Comparison of ENCODE assay signal across 39 cellular contexts in genomic region chr6:168075787-168076202, GRCh38. TPM values are rescaled to one million over a fixed set of nuclear protein-coding genes. Genes with fewer than 3 reads are reported as not detected.
"Had no signal": no experiment of that assay in that cellular context is flagged by ENCODE, and none has a peak within 500 bp of the region (broad histone marks: within the 10 kb centered on the region; RNA-seq: fewer than 3 reads in every experiment).

No MANE protein-coding gene starts in this region.

- H3K27ac ChIP-seq: adrenal gland, body of pancreas, brain microvascular endothelial cell, breast epithelium, VCaP had no signal

- H3K9me3 Mint-ChIP-seq: activated B cell treated with CpG ODN at 0.5 μM for 24 hours; activated CD4-positive, alpha-beta memory T cell treated with anti-CD3 and anti-CD28 coated beads for 36 hours; activated CD4-positive, alpha-beta T cell treated with anti-CD3 and anti-CD28 coated beads, Interleukin-2, amount 10 ng/mL, durations not matched to agents 24 days and 14 days; activated CD8-positive, alpha-beta T cell treated with anti-CD3 and anti-CD28 coated beads for 36 hours; activated naive CD4-positive, alpha-beta T cell treated with anti-CD3 and anti-CD28 coated beads for 36 hours; activated naive CD4-positive, alpha-beta T cell treated with anti-CD3 and anti-CD28 coated beads, Interleukin-2, amount 50 U/mL, for 72 hours; activated naive CD8-positive, alpha-beta T cell treated with anti-CD3 and anti-CD28 coated beads for 36 hours; activated T-cell treated with anti-CD3 and anti-CD28 coated beads, Interleukin-2, amount 50 U/mL, for 4 hours; activated T-cell treated with anti-CD3 and anti-CD28 coated beads, Interleukin-2, amount 50 U/mL, for 72 hours; activated T-helper 1 cell treated with anti-CD3 and anti-CD28 coated beads, Interleukin-12 subunit alpha, Interleukin-12 subunit beta, Interleukin-2, Interleukin-4 antibody, amounts not matched to agents 30 ng/mL and 10 ng/mL and 1 ng/mL, durations not matched to agents 14 hours and 24 hours and 36 hours; activated T-helper 17 cell treated with anti-CD3 and anti-CD28 coated beads, Interleukin-2, amount 50 U/mL, for 72 hours; T-helper 2 cell treated with Interferon-gamma antibody and Interleukin-4, amounts not matched to agents 5 μg/mL and 100 μg/mL, for 36 hours had no signal

- H3K36me3 ChIP-seq: adrenal gland, brain microvascular endothelial cell, breast epithelium had no signal

- H3K36me3 Mint-ChIP-seq: activated CD4-positive, alpha-beta memory T cell treated with anti-CD3 and anti-CD28 coated beads for 36 hours; activated naive CD4-positive, alpha-beta T cell treated with anti-CD3 and anti-CD28 coated beads, Interleukin-2, amount 50 U/mL, for 72 hours; activated naive CD8-positive, alpha-beta T cell treated with anti-CD3 and anti-CD28 coated beads for 36 hours; T-cell had no signal

- H3K4me1 ChIP-seq: adrenal gland, body of pancreas, breast epithelium had no signal

- H3K27me3 ChIP-seq: adrenal gland, body of pancreas, brain microvascular endothelial cell, breast epithelium had no signal

- H3K4me3 ChIP-seq: adrenal gland, body of pancreas, breast epithelium had no signal

- H3K27me3 Mint-ChIP-seq: activated B cell treated with CpG ODN at 0.5 μM for 24 hours; activated CD4-positive, alpha-beta T cell treated with anti-CD3 and anti-CD28 coated beads, Interleukin-2, amount 10 ng/mL, durations not matched to agents 24 days and 14 days; activated CD8-positive, alpha-beta T cell treated with anti-CD3 and anti-CD28 coated beads for 36 hours; activated naive CD8-positive, alpha-beta T cell treated with anti-CD3 and anti-CD28 coated beads for 36 hours; activated T-helper 17 cell treated with anti-CD3 and anti-CD28 coated beads, Interleukin-2, amount 50 U/mL, for 72 hours had no signal

- DNase-seq: activated B cell treated with CpG ODN at 0.5 μM for 24 hours; activated CD4-positive, alpha-beta memory T cell treated with anti-CD3 and anti-CD28 coated beads for 36 hours; activated CD4-positive, alpha-beta T cell treated with anti-CD3 and anti-CD28 coated beads for 4 hours; activated CD4-positive, alpha-beta T cell treated with anti-CD3 and anti-CD28 coated beads, Interleukin-2, amount 10 ng/mL, durations not matched to agents 24 days and 14 days; activated CD4-positive, alpha-beta T cell treated with anti-CD3 and anti-CD28 coated beads, Interleukin-2, amount 50 U/mL, for 1 hour; activated CD4-positive, alpha-beta T cell treated with anti-CD3 and anti-CD28 coated beads, Interleukin-2, amount 50 U/mL, for 4 hours; activated CD4-positive, CD25-positive, alpha-beta regulatory T cell treated with anti-CD3 and anti-CD28 coated beads, Interleukin-2, amount 50 U/mL, for 72 hours; activated CD8-positive, alpha-beta memory T cell treated with anti-CD3 and anti-CD28 coated beads, Interleukin-2, amount 50 U/mL, for 4 hours; activated CD8-positive, alpha-beta T cell treated with anti-CD3 and anti-CD28 coated beads for 36 hours; activated effector memory CD4-positive, alpha-beta T cell treated with anti-CD3 and anti-CD28 coated beads, Interleukin-2, amount 50 U/mL, for 16 hours; activated gamma-delta T cell treated with Interleukin-2 at 50 U/mL for 16 hours; activated naive CD4-positive, alpha-beta T cell; activated naive CD4-positive, alpha-beta T cell treated with anti-CD3 and anti-CD28 coated beads for 36 hours; activated naive CD4-positive, alpha-beta T cell treated with anti-CD3 and anti-CD28 coated beads, Interleukin-2, amount 50 U/mL, for 16 hours; activated naive CD8-positive, alpha-beta T cell treated with anti-CD3 and anti-CD28 coated beads for 36 hours; activated T-cell treated with anti-CD3 and anti-CD28 coated beads for 4 hours; activated T-cell treated with anti-CD3 and anti-CD28 coated beads, Interleukin-2, amount 50 U/mL, for 1 hour; activated T-cell treated with anti-CD3 and anti-CD28 coated beads, Interleukin-2, amount 50 U/mL, for 4 hours; activated T-cell treated with anti-CD3 and anti-CD28 coated beads, Interleukin-2, amount 50 U/mL, for 72 hours; adrenal gland; amniotic stem cell; aorta; body of pancreas; brain microvascular endothelial cell; central memory CD4-positive, alpha-beta T cell; T-cell; T-helper 17 cell; T-helper 9 cell had no signal

- ATAC-seq: activated CD8-positive, alpha-beta T cell treated with anti-CD3 and anti-CD28 coated beads for 36 hours; activated naive CD4-positive, alpha-beta T cell treated with anti-CD3 and anti-CD28 coated beads, Interleukin-2, amount 50 U/mL, for 72 hours; activated T-cell treated with anti-CD3 and anti-CD28 coated beads, Interleukin-2, amount 50 U/mL, for 4 hours; activated T-cell treated with anti-CD3 and anti-CD28 coated beads, Interleukin-2, amount 50 U/mL, for 72 hours; activated T-helper 17 cell treated with anti-CD3 and anti-CD28 coated beads, Interleukin-2, amount 50 U/mL, for 72 hours; body of pancreas; T-cell; T-helper 17 cell had no signal

- H3K4me1 Mint-ChIP-seq: activated B cell treated with CpG ODN at 0.5 μM for 24 hours; activated CD4-positive, alpha-beta T cell treated with anti-CD3 and anti-CD28 coated beads, Interleukin-2, amount 10 ng/mL, durations not matched to agents 24 days and 14 days; activated naive CD8-positive, alpha-beta T cell treated with anti-CD3 and anti-CD28 coated beads for 36 hours; activated T-helper 17 cell treated with anti-CD3 and anti-CD28 coated beads, Interleukin-2, amount 50 U/mL, for 72 hours; T-cell; T-helper 17 cell had no signal

- H3K27ac Mint-ChIP-seq: activated B cell treated with CpG ODN at 0.5 μM for 24 hours; activated CD4-positive, alpha-beta memory T cell treated with anti-CD3 and anti-CD28 coated beads for 36 hours; activated CD4-positive, alpha-beta T cell treated with anti-CD3 and anti-CD28 coated beads, Interleukin-2, amount 10 ng/mL, durations not matched to agents 24 days and 14 days; activated CD8-positive, alpha-beta T cell treated with anti-CD3 and anti-CD28 coated beads for 36 hours; activated naive CD4-positive, alpha-beta T cell treated with anti-CD3 and anti-CD28 coated beads for 36 hours; activated naive CD4-positive, alpha-beta T cell treated with anti-CD3 and anti-CD28 coated beads, Interleukin-2, amount 50 U/mL, for 72 hours; activated naive CD8-positive, alpha-beta T cell treated with anti-CD3 and anti-CD28 coated beads for 36 hours; activated T-cell treated with anti-CD3 and anti-CD28 coated beads, Interleukin-2, amount 50 U/mL, for 72 hours; activated T-helper 1 cell treated with anti-CD3 and anti-CD28 coated beads, Interleukin-12 subunit alpha, Interleukin-12 subunit beta, Interleukin-2, Interleukin-4 antibody, amounts not matched to agents 30 ng/mL and 10 ng/mL and 1 ng/mL, durations not matched to agents 14 hours and 24 hours and 36 hours; activated T-helper 17 cell treated with anti-CD3 and anti-CD28 coated beads, Interleukin-2, amount 50 U/mL, for 72 hours; T-cell; T-helper 17 cell; T-helper 2 cell treated with Interferon-gamma antibody and Interleukin-4, amounts not matched to agents 5 μg/mL and 100 μg/mL, for 36 hours had no signal

- FAIRE-seq: astrocyte, TTC549 had no signal

- H3K9me3 ChIP-seq: adrenal gland, body of pancreas, breast epithelium had no signal

- H3K4me3 Mint-ChIP-seq: activated B cell treated with CpG ODN at 0.5 μM for 24 hours; activated CD4-positive, alpha-beta memory T cell treated with anti-CD3 and anti-CD28 coated beads for 36 hours; activated CD4-positive, alpha-beta T cell treated with anti-CD3 and anti-CD28 coated beads, Interleukin-2, amount 10 ng/mL, durations not matched to agents 24 days and 14 days; activated CD8-positive, alpha-beta T cell treated with anti-CD3 and anti-CD28 coated beads for 36 hours; activated naive CD4-positive, alpha-beta T cell treated with anti-CD3 and anti-CD28 coated beads for 36 hours; activated naive CD8-positive, alpha-beta T cell treated with anti-CD3 and anti-CD28 coated beads for 36 hours; activated T-cell treated with anti-CD3 and anti-CD28 coated beads, Interleukin-2, amount 50 U/mL, for 4 hours; activated T-cell treated with anti-CD3 and anti-CD28 coated beads, Interleukin-2, amount 50 U/mL, for 72 hours; activated T-helper 1 cell treated with anti-CD3 and anti-CD28 coated beads, Interleukin-12 subunit alpha, Interleukin-12 subunit beta, Interleukin-2, Interleukin-4 antibody, amounts not matched to agents 30 ng/mL and 10 ng/mL and 1 ng/mL, durations not matched to agents 14 hours and 24 hours and 36 hours; activated T-helper 17 cell treated with anti-CD3 and anti-CD28 coated beads, Interleukin-2, amount 50 U/mL, for 72 hours; T-cell; T-helper 17 cell; T-helper 2 cell treated with Interferon-gamma antibody and Interleukin-4, amounts not matched to agents 5 μg/mL and 100 μg/mL, for 36 hours had no signal

RNA-seq across cellular contexts. Expression of gene FRMD1, which starts 3.2 kb away (rescaled TPM):
- total RNA-seq: activated B cell treated with CpG ODN at 0.5 μM for 24 hours; activated CD4-positive, alpha-beta memory T cell treated with anti-CD3 and anti-CD28 coated beads for 36 hours; activated CD4-positive, alpha-beta T cell treated with anti-CD3 and anti-CD28 coated beads, Interleukin-2, amount 10 ng/mL, durations not matched to agents 24 days and 14 days; activated CD8-positive, alpha-beta memory T cell treated with anti-CD3 and anti-CD28 coated beads for 36 hours; activated CD8-positive, alpha-beta T cell treated with anti-CD3 and anti-CD28 coated beads for 36 hours; activated naive CD4-positive, alpha-beta T cell treated with anti-CD3 and anti-CD28 coated beads for 36 hours; activated naive CD4-positive, alpha-beta T cell treated with anti-CD3 and anti-CD28 coated beads, Interleukin-2, amount 50 U/mL, for 72 hours; activated naive CD8-positive, alpha-beta T cell treated with anti-CD3 and anti-CD28 coated beads for 36 hours; activated T-cell treated with anti-CD3 and anti-CD28 coated beads, Interleukin-2, amount 50 U/mL, for 4 hours; activated T-helper 1 cell treated with anti-CD3 and anti-CD28 coated beads, Interleukin-12 subunit alpha, Interleukin-12 subunit beta, Interleukin-2, Interleukin-4 antibody, amounts not matched to agents 30 ng/mL and 10 ng/mL and 1 ng/mL, durations not matched to agents 14 hours and 24 hours and 36 hours; activated T-helper 17 cell treated with anti-CD3 and anti-CD28 coated beads, Interleukin-2, amount 50 U/mL, for 72 hours; astrocyte; body of pancreas; cardiac septum; T-cell; T-helper 1 cell treated with Interleukin-12 subunit alpha and Interleukin-12 subunit beta and Interleukin-4 antibody, amounts not matched to agents 30 ng/mL and 1 ng/mL, for 36 hours; T-helper 17 cell had no signal
